Comparison of ENCODE assay signal across 25 cellular contexts in the genomic region with DNA sequence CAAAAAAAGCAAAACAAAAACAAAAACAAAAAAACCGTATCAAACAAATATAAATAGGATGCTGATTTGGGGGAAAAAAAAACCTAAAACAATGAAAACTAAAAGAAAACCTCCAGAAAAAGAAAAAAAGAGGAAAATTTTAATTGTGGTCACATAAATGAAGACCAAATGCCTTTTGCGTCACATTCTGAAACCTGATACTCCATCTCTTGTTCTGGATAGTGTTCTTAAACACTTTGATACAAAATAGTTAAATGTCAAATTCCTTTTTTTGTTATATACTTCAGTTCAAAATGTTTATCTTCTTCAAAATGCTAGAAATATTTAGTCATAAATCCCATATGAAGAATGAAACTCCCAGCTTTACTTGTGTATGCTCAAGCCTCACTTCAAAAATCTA. TPM values are rescaled to one million over a fixed set of nuclear protein-coding genes. Genes with fewer than 3 reads are reported as not detected.
DNase-seq lines count a peak whose midpoint lies in the region; ATAC-seq and TF ChIP-seq lines count a peak whose summit lies in the region.
"Had no signal": no experiment of that assay in that cellular context is flagged by ENCODE, and none has a peak within 500 bp of the region (broad histone marks: within the 10 kb centered on the region; RNA-seq: fewer than 3 reads in every experiment).

No MANE protein-coding gene starts in this region.

- H3K9me3 Mint-ChIP-seq in nephron progenitor cell: no peaks in the 10 kb centered on the region
- no peaks in the 10 kb centered on the region for H3K9me3 Mint-ChIP-seq in activated CD8-positive, alpha-beta T cell treated with anti-CD3 and anti-CD28 coated beads for 36 hours
- H3K9me3 Mint-ChIP-seq: CD14-positive monocyte; CD4-positive, alpha-beta T cell; CD8-positive, alpha-beta memory T cell; HFFc6 had no signal

- H3K4me1 Mint-ChIP-seq in T-helper 17 cell (peaks cover 4% of the 10 kb centered on the region), nephron progenitor cell (no peaks in the 10 kb centered on the region)
- peaks cover 8% of the 10 kb centered on the region for H3K4me1 Mint-ChIP-seq in activated CD8-positive, alpha-beta T cell treated with anti-CD3 and anti-CD28 coated beads for 36 hours (ENCODE audit: low read depth)
- H3K4me1 Mint-ChIP-seq: CD14-positive monocyte; CD8-positive, alpha-beta memory T cell had no signal

- DNase-seq in SK-N-SH (no peak), T-helper 17 cell (no peak), fibroblast of gingiva (ENCODE audit: low read depth) (peak; percentile 14), nephron progenitor cell (no peak), mucosa of descending colon (no peak), middle frontal gyrus (ENCODE audit: extremely low spot score, low spot score) (no peak)
- DNase-seq in activated CD8-positive, alpha-beta T cell treated with anti-CD3 and anti-CD28 coated beads for 36 hours: no peak
- DNase-seq: ACHN; AML-193; BE2C; CD4-positive, alpha-beta T cell; CD8-positive, alpha-beta memory T cell; DMS 273 treated with DMSO at 0.1 percent for 48 hours; DMS79; EL; GDM1; GOT3; HFFc6 had no signal

- CTCF ChIA-PET in SK-N-SH (lab: Yijun Ruan, JAX): interaction anchor here (0.8 to 3.1 kb wide), 6 partner anchors 10 to 263 kb away, joined by 3 to 8 read pairs (median 3); a partner anchor contains a TSS
- CTCF ChIA-PET in activated CD8-positive, alpha-beta T cell treated with anti-CD3 and anti-CD28 coated beads for 36 hours (lab: Charles Lee): interaction anchor here (0.9 kb wide), 1 partner anchor 263 kb away, joined by 3 read pairs; no protein-coding TSS in a partner anchor

- intact Hi-C loops in activated CD8-positive, alpha-beta T cell treated with anti-CD3 and anti-CD28 coated beads for 36 hours (cut with micrococcal nuclease): no loop called here
- intact Hi-C loops in mucosa of descending colon (cut with DNase I, micrococcal nuclease): no loop called here

- ATAC-seq in SK-N-SH treated with all-trans-retinoic acid at 6 μM for 48 hours (no peak), T-helper 17 cell (no peak), mucosa of descending colon (no peak)
- ATAC-seq in activated CD8-positive, alpha-beta T cell treated with anti-CD3 and anti-CD28 coated beads for 36 hours: no peak
- ATAC-seq: A549, GM12878 had no signal

- no peaks in the 10 kb centered on the region for H3K9me2 ChIP-seq in SK-N-SH

- no peak overlapping the region for H2AFZ ChIP-seq in SK-N-SH (ENCODE audit: low read depth)

- H3K27me3 ChIP-seq in SK-N-SH (ENCODE audit: insufficient read depth): no peaks in the 10 kb centered on the region
- H3K27me3 ChIP-seq: BE2C; BLaER1 treated with 17β-estradiol and CSF1 and Interleukin-3, amounts not matched to agents 10 nM and 100 nM had no signal

- no peak for TF ChIP-seq RAD21 in SK-N-SH (IDR thresholded peaks at IDR 0.05; ENCODE audit: low read length)

- no peak for TF ChIP-seq EP300 in SK-N-SH (IDR thresholded peaks at IDR 0.05; ENCODE audit: borderline replicate concordance in 1 of 2, low read depth in 1 of 2, low read length in 1 of 2)

- H3K27ac ChIP-seq in SK-N-SH (ENCODE audit: low read depth in 2 of 2, low read length in 1 of 2): no peak overlapping the region
- H3K27ac ChIP-seq: 22Rv1; A549; BLaER1 treated with 17β-estradiol and CSF1 and Interleukin-3, amounts not matched to agents 10 nM and 100 nM had no signal

- no peak for TF ChIP-seq CTCF in SK-N-SH (IDR thresholded peaks at IDR 0.05)
- TF ChIP-seq CTCF in nephron progenitor cell (IDR thresholded peaks at IDR 0.05): no peak
- TF ChIP-seq CTCF in activated CD8-positive, alpha-beta T cell treated with anti-CD3 and anti-CD28 coated beads for 36 hours (IDR thresholded peaks at IDR 0.05): no peak
- no peak for TF ChIP-seq CTCF in mucosa of descending colon (IDR thresholded peaks at IDR 0.05)

- H3K4me3 ChIP-seq in SK-N-SH (ENCODE audit: low read depth in 2 of 2, low read length in 1 of 2) (no peak overlapping the region), mucosa of descending colon (no peak overlapping the region)
- H3K4me3 ChIP-seq: A549; BLaER1 treated with 17β-estradiol and CSF1 and Interleukin-3, amounts not matched to agents 10 nM and 100 nM; GM12878; HAP-1 had no signal

- no peak overlapping the region for H3K4me2 ChIP-seq in SK-N-SH
- H3K4me2 ChIP-seq: A549; BLaER1 treated with 17β-estradiol and CSF1 and Interleukin-3, amounts not matched to agents 10 nM and 100 nM had no signal

- POLR2A ChIA-PET in SK-N-SH (lab: Yijun Ruan, JAX): no interaction called here
- POLR2A ChIA-PET in activated CD8-positive, alpha-beta T cell treated with anti-CD3 and anti-CD28 coated beads for 36 hours (lab: Charles Lee): no interaction called here

- H4K20me1 ChIP-seq in SK-N-SH (ENCODE audit: insufficient read depth): no peaks in the 10 kb centered on the region
- H4K20me1 ChIP-seq: BLaER1 treated with 17β-estradiol and CSF1 and Interleukin-3, amounts not matched to agents 10 nM and 100 nM had no signal

- H3K27me3 Mint-ChIP-seq in T-helper 17 cell (no peaks in the 10 kb centered on the region), nephron progenitor cell (ENCODE audit: low read depth, poor library complexity) (no peaks in the 10 kb centered on the region)
- no peaks in the 10 kb centered on the region for H3K27me3 Mint-ChIP-seq in activated CD8-positive, alpha-beta T cell treated with anti-CD3 and anti-CD28 coated beads for 36 hours
- H3K27me3 Mint-ChIP-seq: CD4-positive, alpha-beta T cell; CD8-positive, alpha-beta memory T cell had no signal

- no peaks in the 10 kb centered on the region for H3K79me2 ChIP-seq in SK-N-SH (ENCODE audit: insufficient read depth)

- no peaks in the 10 kb centered on the region for H3K9me3 ChIP-seq in SK-N-SH
- H3K9me3 ChIP-seq in T-helper 17 cell (ENCODE audit: control insufficient read depth, low read length, poor library complexity, severe bottlenecking): no peaks in the 10 kb centered on the region
- no peaks in the 10 kb centered on the region for H3K9me3 ChIP-seq in mucosa of descending colon
- H3K9me3 ChIP-seq: A549; BE2C; BLaER1 treated with 17β-estradiol and CSF1 and Interleukin-3, amounts not matched to agents 10 nM and 100 nM; HAP-1 had no signal

- H3K36me3 ChIP-seq in SK-N-SH (replicated peaks in 1 of 2; ENCODE audit: control insufficient read depth in 1 of 2, insufficient read depth in 2 of 2, low read length in 1 of 2) (peaks cover 41 to 57% of the 10 kb centered on the region in 2 experiments), mucosa of descending colon (ENCODE audit: low read depth) (no peaks in the 10 kb centered on the region)

- 50% methylated on average over 2 of the region's 2 CpGs for WGBS in SK-N-SH (ENCODE audit: low lambda C conversion rate)

- H3K27ac Mint-ChIP-seq in T-helper 17 cell: peak overlapping the region; percentile 16
- peak overlapping the region; percentile 36 for H3K27ac Mint-ChIP-seq in nephron progenitor cell
- H3K27ac Mint-ChIP-seq in activated CD8-positive, alpha-beta T cell treated with anti-CD3 and anti-CD28 coated beads for 36 hours: no peak overlapping the region
- H3K27ac Mint-ChIP-seq: CD4-positive, alpha-beta T cell; HFFc6 had no signal

- H3K36me3 Mint-ChIP-seq in T-helper 17 cell (ENCODE audit: low read depth) (peaks cover 5% of the 10 kb centered on the region), nephron progenitor cell (ENCODE audit: low read depth) (peaks cover 21% of the 10 kb centered on the region)
- H3K36me3 Mint-ChIP-seq in activated CD8-positive, alpha-beta T cell treated with anti-CD3 and anti-CD28 coated beads for 36 hours (ENCODE audit: low read depth): peaks cover 13% of the 10 kb centered on the region

- no peaks in the 10 kb centered on the region; a peak in 1 of 4 replicates for H3K4me1 ChIP-seq in SK-N-SH (ENCODE audit: control insufficient read depth in 1 of 2, insufficient read depth in 2 of 2, low read depth in 1 of 2, low read length in 1 of 2)
- no peaks in the 10 kb centered on the region for H3K4me1 ChIP-seq in mucosa of descending colon (ENCODE audit: low read depth)
- H3K4me1 ChIP-seq: A549; BE2C; BLaER1 treated with 17β-estradiol and CSF1 and Interleukin-3, amounts not matched to agents 10 nM and 100 nM had no signal

- H3K9ac ChIP-seq in SK-N-SH: no peak overlapping the region
- H3K9ac ChIP-seq: BLaER1 treated with 17β-estradiol and CSF1 and Interleukin-3, amounts not matched to agents 10 nM and 100 nM had no signal

- no peak overlapping the region for H3K4me3 Mint-ChIP-seq in T-helper 17 cell
- no peak overlapping the region for H3K4me3 Mint-ChIP-seq in nephron progenitor cell
- H3K4me3 Mint-ChIP-seq in activated CD8-positive, alpha-beta T cell treated with anti-CD3 and anti-CD28 coated beads for 36 hours: no peak overlapping the region
- H3K4me3 Mint-ChIP-seq: CD14-positive monocyte; CD4-positive, alpha-beta T cell; CD8-positive, alpha-beta memory T cell; HFFc6 had no signal

- peaks cover 6% of the 10 kb centered on the region for H3F3A ChIP-seq in SK-N-SH (replicated peaks; ENCODE audit: insufficient read depth)

TF ChIP-seq in SK-N-SH, 30 proteins besides CTCF, POLR2A, EP300 and RAD21:
- TF ChIP-seq TCF12 (IDR thresholded peaks at IDR 0.05) (0 out of 2 replicates have a peak, but pooled peaks have one; percentile 18), ELF1 (IDR thresholded peaks at IDR 0.05) (no peak)

TF ChIP-seq in SK-N-SH treated with all-trans-retinoic acid at 6 μM for 48 hours, 23 proteins besides CTCF, POLR2A, EP300 and RAD21 (continues in another document):
- TF ChIP-seq, protein P1, sequence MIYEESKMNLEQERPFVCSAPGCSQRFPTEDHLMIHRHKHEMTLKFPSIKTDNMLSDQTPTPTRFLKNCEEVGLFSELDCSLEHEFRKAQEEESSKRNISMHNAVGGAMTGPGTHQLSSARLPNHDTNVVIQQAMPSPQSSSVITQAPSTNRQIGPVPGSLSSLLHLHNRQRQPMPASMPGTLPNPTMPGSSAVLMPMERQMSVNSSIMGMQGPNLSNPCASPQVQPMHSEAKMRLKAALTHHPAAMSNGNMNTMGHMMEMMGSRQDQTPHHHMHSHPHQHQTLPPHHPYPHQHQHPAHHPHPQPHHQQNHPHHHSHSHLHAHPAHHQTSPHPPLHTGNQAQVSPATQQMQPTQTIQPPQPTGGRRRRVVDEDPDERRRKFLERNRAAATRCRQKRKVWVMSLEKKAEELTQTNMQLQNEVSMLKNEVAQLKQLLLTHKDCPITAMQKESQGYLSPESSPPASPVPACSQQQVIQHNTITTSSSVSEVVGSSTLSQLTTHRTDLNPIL (CRISPR knock-in tag; IDR thresholded peaks at IDR 0.05; ENCODE audit: low read depth): no peak

RNA-seq across cellular contexts. Expression of a gene that starts 31.0 kb away (rescaled TPM):
- polyA plus RNA-seq in SK-N-SH (2012; rRNA removed): 21.3 and 27.7 TPM in 2 replicates
- polyA plus RNA-seq in SK-N-SH (2012; cell fraction: cytosol; rRNA removed): 38.9 and 50.1 TPM in 2 replicates
- polyA plus RNA-seq in SK-N-SH (2012; cell fraction: nucleus; rRNA removed): 7.9 and 17.5 TPM in 2 replicates
- 100 to 1,000 TPM in 1 of 2 donors, 10 to 100 TPM in 1; 95.8 to 107 TPM for total RNA-seq in T-helper 17 cell
- 10 to 100 TPM; 85.0 to 85.8 TPM for total RNA-seq in activated CD8-positive, alpha-beta T cell treated with anti-CD3 and anti-CD28 coated beads for 36 hours
- total RNA-seq in mucosa of descending colon: 100 to 1,000 TPM in 1 of 3 donors, 10 to 100 TPM in 2; 38.4 to 102 (median 43.5) TPM

RNA-seq across cellular contexts. Expression of a gene that starts 45.7 kb away (rescaled TPM):
- 19.0 TPM in 2 replicates for polyA plus RNA-seq in SK-N-SH (2012; rRNA removed)
- 16.7 and 22.0 TPM in 2 replicates for polyA plus RNA-seq in SK-N-SH (2012; cell fraction: cytosol; rRNA removed)
- polyA plus RNA-seq in SK-N-SH (2012; cell fraction: nucleus; rRNA removed): 17.6 and 19.7 TPM in 2 replicates
- total RNA-seq in T-helper 17 cell: 10 to 100 TPM; 23.3 to 25.2 TPM
- total RNA-seq in activated CD8-positive, alpha-beta T cell treated with anti-CD3 and anti-CD28 coated beads for 36 hours: 10 to 100 TPM; 26.8 to 27.5 TPM
- total RNA-seq in mucosa of descending colon: 10 to 100 TPM; 35.6 to 39.7 (median 39.5) TPM
